Comparison of ENCODE assay signal across 9 cellular contexts in genomic region chr2:101717041-101717817, GRCh38. TPM values are rescaled to one million over a fixed set of nuclear protein-coding genes. Genes with fewer than 3 reads are reported as not detected.
DNase-seq lines count a peak whose midpoint lies in the region; ATAC-seq, FAIRE-seq and TF ChIP-seq lines count a peak whose summit lies in the region.
"Had no signal": no experiment of that assay in that cellular context is flagged by ENCODE, and none has a peak within 500 bp of the region (broad histone marks: within the 10 kb centered on the region; RNA-seq: fewer than 3 reads in every experiment).

No MANE protein-coding gene starts in this region.

- H3K9me3 ChIP-seq in CD8-positive, alpha-beta memory T cell (ENCODE audit: low read length), result no peaks in the 10 kb centered on the region
- H3K9me3 ChIP-seq in GM12878 (replicated peaks; ENCODE audit: control insufficient read depth, insufficient read depth, low read length) (peaks cover 4% of the 10 kb centered on the region; the same call in 2 of the 3 replicates), uterus (no peaks in the 10 kb centered on the region)

- POLR2A ChIA-PET in CD8-positive, alpha-beta memory T cell (lab: Charles Lee), result interaction anchor here (0.5 to 1.5 kb wide), 6 partner anchors 11 to 83 kb away, joined by 3 to 10 read pairs (median 4); partner anchors contain the start of gene MAP4K4
- POLR2A ChIA-PET in GM12878 (lab: Charles Lee), result interaction anchor here (0.5 to 1.1 kb wide), 7 partner anchors 11 to 284 kb away, joined by 3 to 4 read pairs (median 3); no protein-coding TSS in a partner anchor

- H3K4me1 Mint-ChIP-seq in CD8-positive, alpha-beta memory T cell, result peaks cover 66 to 81% (median 80%) of the 10 kb centered on the region in 3 donors

- no peak overlapping the region; the same call in 1 of the 2 replicates for H2AFZ ChIP-seq in GM12878 (ENCODE audit: control insufficient read depth, low read depth, low read length)

- H3K36me3 ChIP-seq in CD8-positive, alpha-beta memory T cell (ENCODE audit: insufficient read depth, low read length), result no peaks in the 10 kb centered on the region
- H3K36me3 ChIP-seq in GM12878 (ENCODE audit: control insufficient read depth in 2 of 2, insufficient read depth in 2 of 2, low read length in 1 of 2) (no peaks in the 10 kb centered on the region), uterus (no peaks in the 10 kb centered on the region)

- DNase-seq in CD8-positive, alpha-beta memory T cell, result peak in 4 of 5 donors; percentile 42 to 63 (median 50)
- peak; percentile 44 for DNase-seq in GM12878 (ENCODE audit: low read depth, low spot score)
- DNase-seq in NCI-H146 (lab: John Stamatoyannopoulos, UW), result no peak
- no peak for DNase-seq in uterus
- no peak for DNase-seq in NCI-H1048 (lab: John Stamatoyannopoulos, UW)
- DNase-seq in DMS153 treated with DMSO at 0.1 percent for 48 hours (lab: John Stamatoyannopoulos, UW; ENCODE audit: unreplicated experiment), result no peak

- no peak overlapping the region for H3K9ac ChIP-seq in GM12878 (ENCODE audit: control insufficient read depth, insufficient read depth, low read length)

- peak overlapping the region; percentile 25 to 84 (median 74) for H3K4me3 Mint-ChIP-seq in CD8-positive, alpha-beta memory T cell

- H3K27ac ChIP-seq in CD8-positive, alpha-beta memory T cell (ENCODE audit: low read depth, low read length), result no peak overlapping the region
- H3K27ac ChIP-seq in GM12878 (ENCODE audit: control insufficient read depth, insufficient read depth) (no peak overlapping the region; the same call in 1 of the 2 replicates), uterus (no peak overlapping the region)
- H3K27ac ChIP-seq: epithelial cell of prostate had no signal

- intact Hi-C loops in GM12878 (cut with micrococcal nuclease; ENCODE audit: unreplicated experiment) (no loop called here), uterus (cut with DNase I; ENCODE audit: low total_unique reads) (no loop called here)

- H3K4me2 ChIP-seq in GM12878 (ENCODE audit: control insufficient read depth, insufficient read depth), result peak overlapping the region; percentile 54

- TF ChIP-seq RAD21 in GM12878 (IDR thresholded peaks at IDR 0.05; ENCODE audit: insufficient read depth, low read depth, low read length), result no peak

- H3K27ac Mint-ChIP-seq in CD8-positive, alpha-beta memory T cell, result peak overlapping the region; percentile 77 to 94 (median 90)

- no peak for TF ChIP-seq CTCF in GM12878 (IDR thresholded peaks at IDR 0.05 in 2 of 3, conservative IDR thresholded peaks at IDR 0.05 in 1 of 3; ENCODE audit: control insufficient read depth in 2 of 3, extremely low read depth in 1 of 3, insufficient read depth in 1 of 3, low read depth in 3 of 3, low read length in 3 of 3)
- TF ChIP-seq CTCF in uterus (IDR thresholded peaks at IDR 0.05), result no peak

- no peaks in the 10 kb centered on the region for H4K20me1 ChIP-seq in GM12878 (ENCODE audit: control insufficient read depth, insufficient read depth)

- TF ChIP-seq EP300 in GM12878 (IDR thresholded peaks at IDR 0.05; ENCODE audit: borderline replicate concordance in 1 of 2, control insufficient read depth in 1 of 2, low read depth in 2 of 2, low read length in 2 of 2), result no peak

- H3K36me3 Mint-ChIP-seq in CD8-positive, alpha-beta memory T cell, result peaks cover 0 to 2% (median 1%) of the 10 kb centered on the region in 3 donors

- SMC1A ChIA-PET in GM12878 (lab: Charles Lee; ENCODE audit: uncharacterized antibody, unreplicated experiment), result interaction anchor here (0.7 to 3.9 kb wide), 14 partner anchors 8 to 95 kb away, joined by 3 to 26 read pairs (median 6); partner anchors contain the start of gene MAP4K4

- CTCF ChIA-PET in CD8-positive, alpha-beta memory T cell (lab: Charles Lee), result interaction anchor here (1.1 to 2.5 kb wide), 3 partner anchors 10 to 120 kb away, joined by 3 to 12 read pairs (median 7); no protein-coding TSS in a partner anchor
- CTCF ChIA-PET in GM12878 (lab: Yijun Ruan, JAX), result interaction anchor here (0.7 to 4.4 kb wide), 7 partner anchors 9 to 310 kb away, joined by 3 to 19 read pairs (median 4); no protein-coding TSS in a partner anchor

- no TSS peak for BruUV-seq in GM12878 (replicated peaks; lab: Mats Ljungman, UMichigan)

- TF ChIP-seq POLR2A in GM12878 (IDR thresholded peaks at IDR 0.05; ENCODE audit: low read depth, low read length) (no peak), uterus (IDR thresholded peaks at IDR 0.05) (no peak)

- H3K27me3 Mint-ChIP-seq in CD8-positive, alpha-beta memory T cell, result no peaks in the 10 kb centered on the region

- ATAC-seq in GM21360 (IDR thresholded peaks at IDR 0.05; ENCODE audit: unreplicated experiment) (peak; percentile 69), HG03520 (IDR thresholded peaks at IDR 0.05; ENCODE audit: unreplicated experiment) (peak; percentile 56), GM12878 (peak; percentile 84)

- in situ Hi-C loops in GM12878 (cut with MboI), result no loop called here

- no peaks in the 10 kb centered on the region for H3K9me3 Mint-ChIP-seq in CD8-positive, alpha-beta memory T cell

- RAD21 ChIA-PET in GM12878 (lab: Charles Lee; ENCODE audit: unreplicated experiment), result interaction anchor here (0.9 to 2.6 kb wide), 12 partner anchors 9 to 95 kb away, joined by 3 to 11 read pairs (median 5); no protein-coding TSS in a partner anchor

- H3K4me1 ChIP-seq in CD8-positive, alpha-beta memory T cell (ENCODE audit: insufficient read depth, low read length), result peaks cover 92% of the 10 kb centered on the region
- H3K4me1 ChIP-seq in GM12878 (ENCODE audit: control insufficient read depth, insufficient read depth, low read length) (peaks cover 21% of the 10 kb centered on the region), uterus (no peaks in the 10 kb centered on the region)

- H3K27me3 ChIP-seq in CD8-positive, alpha-beta memory T cell (ENCODE audit: insufficient read depth, low read length, poor library complexity, severe bottlenecking), result no peaks in the 10 kb centered on the region
- H3K27me3 ChIP-seq in GM12878 (replicated peaks in 1 of 2; ENCODE audit: control insufficient read depth in 2 of 2, insufficient read depth in 2 of 2, low read length in 1 of 2), result no peaks in the 10 kb centered on the region; a peak in 1 of 4 replicates
- H3K27me3 ChIP-seq in uterus, result no peaks in the 10 kb centered on the region

- H3K4me3 ChIP-seq in CD8-positive, alpha-beta memory T cell (ENCODE audit: low read length), result peak overlapping the region; percentile 11
- 0 out of 2 replicates have a peak overlapping the region, but pooled peaks have one; percentile 10 for H3K4me3 ChIP-seq in GM12878
- no peak overlapping the region for H3K4me3 ChIP-seq in uterus

- H3K79me2 ChIP-seq in GM12878 (ENCODE audit: control insufficient read depth, insufficient read depth, low read length), result no peaks in the 10 kb centered on the region

- WGBS in GM12878 (ENCODE audit: insufficient coverage, insufficient replicate concordance, low lambda C conversion rate, missing lambda C conversion rate), result 23% methylated on average over 9 of the region's 9 CpGs

- peak; percentile 66 for FAIRE-seq in GM12878 (lab: Jason Lieb, UNC)

TF ChIP-seq in GM12878, 131 proteins besides CTCF, POLR2A, EP300 and RAD21 (continues in another document):
- no peak for TF ChIP-seq IRF5 (IDR thresholded peaks at IDR 0.05; ENCODE audit: borderline replicate concordance)
- TF ChIP-seq MXI1 (IDR thresholded peaks at IDR 0.05; ENCODE audit: low read depth, low read length), result no peak
- TF ChIP-seq CREM (IDR thresholded peaks at IDR 0.05; ENCODE audit: low read depth), result no peak
- TF ChIP-seq PKNOX1 (IDR thresholded peaks at IDR 0.05), result peak; percentile 7; the same call in 1 of the 2 replicates

RNA-seq across cellular contexts. Expression of gene MAP4K4, which starts 19.7 kb away (rescaled TPM):
- 10 to 100 TPM; 30.8 to 36.0 TPM for total RNA-seq in CD8-positive, alpha-beta memory T cell
- 13.5 TPM for polyA plus RNA-seq in CD8-positive, alpha-beta memory T cell
- 37.7 and 39.0 TPM in 2 replicates for total RNA-seq in GM12878 (2013; cell fraction: nucleolus; rRNA removed)
- 9.0 and 9.2 TPM in 2 replicates for total RNA-seq in GM12878 (2014; rRNA removed)
- 10.4 and 12.1 TPM in 2 replicates for total RNA-seq in GM12878 (2014; rRNA removed; fragmentation: Illumina TruSeq; extraction: Trizol)
- total RNA-seq in GM12878 (2021), result 17.2 and 19.8 TPM in 2 replicates
- polyA plus RNA-seq in GM12878 (2011; ENCODE audit: low read depth), result 1.1 TPM
- 45.7 and 50.4 TPM in 2 replicates for polyA plus RNA-seq in GM12878 (2011; rRNA removed)
- 38.5 and 40.0 TPM in 2 replicates for polyA plus RNA-seq in GM12878 (2011; cell fraction: cytosol; rRNA removed)
- 113 and 120 TPM in 2 replicates for polyA plus RNA-seq in GM12878 (2011; cell fraction: nucleus; rRNA removed)
- 1.4 and 1.6 TPM in 2 replicates for polyA plus RNA-seq in GM12878 (2012)
- 17.9 and 18.9 TPM in 2 replicates for polyA plus RNA-seq in GM12878 (2014; fragmentation: Illumina TruSeq; extraction: Trizol)
- polyA plus RNA-seq in GM12878 (2014; fragmentation: Nextera tagmentation; extraction: Ambion mirVana), result 1 to 10 TPM; 1.9 to 2.5 TPM
- 12.4 and 13.1 TPM in 2 replicates for polyA plus RNA-seq in GM12878 (2014; rRNA removed)
- 1 to 10 TPM; 2.6 to 2.9 TPM for polyA plus RNA-seq in GM12878 (2016; fragmentation: Nextera tagmentation; extraction: Ambion mirVana)
- 94.8 and 109 TPM in 2 replicates for polyA minus RNA-seq in GM12878 (2011; rRNA and poly(A)+ RNA removed)
- 26.1 and 26.6 TPM in 2 replicates for polyA minus RNA-seq in GM12878 (2011; cell fraction: cytosol; rRNA and poly(A)+ RNA removed)
- 133 and 207 TPM in 2 replicates for polyA minus RNA-seq in GM12878 (2011; cell fraction: nucleus; rRNA and poly(A)+ RNA removed)
- 10 to 100 TPM; 17.9 to 87.2 (median 55.4) TPM for total RNA-seq in uterus

Comparison
In these comparisons a context has a peak if more than half of its experiments do, and no peak if none do; other contexts are left out.
1. DNase-seq: peak in CD8-positive, alpha-beta memory T cell (4 of 5) and GM12878 (single experiment); none in NCI-H146 (single experiment), uterus (0 of 2), NCI-H1048 (single experiment) and DMS153 treated with DMSO at 0.1 percent for 48 hours (single experiment).
2. H3K4me3 ChIP-seq: peak in CD8-positive, alpha-beta memory T cell (single experiment) and GM12878 (single experiment); none in uterus (0 of 2).
3. Peak in every context shown above with its lines, with median percentiles within 50 percentile points of each other: ATAC-seq.